In the genomic region with DNA sequence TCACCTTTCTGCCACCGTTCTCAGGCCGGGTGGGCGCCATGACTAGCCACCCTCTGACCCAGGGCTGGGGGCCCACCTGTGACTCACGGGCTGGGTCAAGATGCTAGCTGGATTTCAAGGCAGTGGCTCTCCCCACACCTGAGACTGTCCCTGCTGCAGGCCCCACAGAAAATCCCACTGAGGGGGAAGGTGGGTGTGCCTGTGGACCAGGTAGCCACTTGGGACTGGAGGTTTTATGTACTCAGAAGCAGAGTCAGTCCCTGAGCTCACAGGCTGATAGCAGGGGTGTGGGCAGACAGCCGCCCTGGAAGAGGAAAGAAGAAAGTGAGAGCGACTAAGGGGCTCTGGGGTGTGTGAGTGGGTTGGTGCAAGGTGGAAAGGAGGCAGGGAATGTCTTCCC, we compare ENCODE assay signal across 1 cellular context.
TF ChIP-seq lines count a peak whose summit lies in the region.

No MANE protein-coding gene starts in this region.

TF ChIP-seq in neural cell, 6 proteins besides CTCF, POLR2A, EP300 and RAD21:
- TF ChIP-seq EZH2 (IDR thresholded peaks at IDR 0.05; ENCODE audit: borderline replicate concordance, insufficient read depth, low read length, poor library complexity, severe bottlenecking) (no peak), SMC3 (conservative IDR thresholded peaks at IDR 0.05; ENCODE audit: poor library complexity) (no peak), REST (IDR thresholded peaks at IDR 0.05; ENCODE audit: borderline replicate concordance) (no peak), TAF1 (IDR thresholded peaks at IDR 0.05; ENCODE audit: low read depth) (no peak), MXI1 (conservative IDR thresholded peaks at IDR 0.05; ENCODE audit: poor library complexity, severe bottlenecking) (no peak), POLR2AphosphoS5 (IDR thresholded peaks at IDR 0.05) (no peak)
